2 cellular contexts compared by ENCODE assay signal in genomic region chr1:89018318-89018717, GRCh38. TPM values are rescaled to one million over a fixed set of nuclear protein-coding genes. Genes with fewer than 3 reads are reported as not detected.
"Had no signal": no experiment of that assay in that cellular context is flagged by ENCODE, and none has a peak within 500 bp of the region (broad histone marks: within the 10 kb centered on the region; RNA-seq: fewer than 3 reads in every experiment).

No MANE protein-coding gene starts in this region.

RNA-seq across cellular contexts. Expression of gene GBP3, which starts 4.3 kb away (rescaled TPM):
- total RNA-seq: WTC11 had no signal

RNA-seq across cellular contexts. Expression of gene GBP1, which starts 46.7 kb away (rescaled TPM):
- total RNA-seq: OCI-LY7 had no signal
